Comparison of ENCODE assay signal across 24 cellular contexts in the genomic region with DNA sequence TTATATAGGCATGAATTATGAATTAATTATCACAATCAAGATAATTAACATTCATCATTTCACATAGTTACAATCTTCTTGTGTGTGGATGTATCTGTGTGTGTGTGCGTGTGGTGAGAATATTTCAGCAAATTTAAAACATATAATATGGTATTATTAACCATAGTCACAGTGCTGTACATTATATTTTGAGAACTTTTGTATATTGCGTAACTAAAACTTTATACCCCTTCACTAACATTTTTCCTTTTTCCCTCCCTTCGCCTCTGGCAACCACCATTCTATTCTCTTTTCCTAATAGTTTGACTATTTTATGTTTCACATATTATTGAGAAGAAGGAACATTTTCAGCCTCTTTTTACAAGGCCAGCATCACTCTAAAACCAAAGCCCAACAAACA.
"Had no signal": no experiment of that assay in that cellular context is flagged by ENCODE, and none has a peak within 500 bp of the region (broad histone marks: within the 10 kb centered on the region; RNA-seq: fewer than 3 reads in every experiment).

No MANE protein-coding gene starts in this region.

- H3K9me3 ChIP-seq: colonic mucosa, gastrocnemius medialis, lower lobe of right lung had no signal

- DNase-seq: colonic mucosa; cortex of kidney; effector CD8-positive, alpha-beta T cell; effector memory CD8-positive, alpha-beta T cell; endodermal cell; erythroblast; esophagus squamous epithelium; foreskin fibroblast; foreskin melanocyte; gastrocnemius medialis; glutamatergic neuron; head of caudate nucleus; heart right ventricle; hippocampal formation; left cardiac atrium; left lung; left ventricle myocardium superior; lower lobe of right lung; mesendoderm; midbrain had no signal

- H3K36me3 ChIP-seq: colonic mucosa, esophagus squamous epithelium, gastrocnemius medialis, heart right ventricle, left lung, lower lobe of right lung had no signal

- H3K27me3 Mint-ChIP-seq: dendritic cell treated with granulocyte-macrophage colony-stimulating factor and Interleukin-4, amounts not matched to agents 40 ng/mL and 50 ng/mL, for 4 days; effector memory CD8-positive, alpha-beta T cell; memory B cell had no signal

- H3K4me3 Mint-ChIP-seq: dendritic cell treated with granulocyte-macrophage colony-stimulating factor and Interleukin-4, amounts not matched to agents 40 ng/mL and 50 ng/mL, for 4 days; effector memory CD8-positive, alpha-beta T cell; endodermal cell; memory B cell had no signal

- H3K27ac ChIP-seq: colonic mucosa, epithelial cell of prostate, esophagus squamous epithelium, gastrocnemius medialis, heart right ventricle, left lung, lower lobe of right lung had no signal

- ATAC-seq: effector memory CD8-positive, alpha-beta T cell; esophagus mucosa; gastrocnemius medialis; heart right ventricle; left cardiac atrium; left lung; left ventricle myocardium superior; lower lobe of right lung had no signal

- H3K4me3 ChIP-seq: colonic mucosa, esophagus squamous epithelium, gastrocnemius medialis, heart right ventricle, left lung, lower lobe of right lung had no signal

- H3K36me3 Mint-ChIP-seq: memory B cell had no signal

- H3K27ac Mint-ChIP-seq: dendritic cell treated with granulocyte-macrophage colony-stimulating factor and Interleukin-4, amounts not matched to agents 40 ng/mL and 50 ng/mL, for 4 days; effector memory CD8-positive, alpha-beta T cell; endodermal cell; memory B cell had no signal

- H3K27me3 ChIP-seq: colonic mucosa, esophagus squamous epithelium, gastrocnemius medialis, heart right ventricle, left lung had no signal

- H3K4me1 Mint-ChIP-seq: endodermal cell, memory B cell had no signal

- H3K4me1 ChIP-seq: colonic mucosa, esophagus squamous epithelium, gastrocnemius medialis, heart right ventricle, left lung, lower lobe of right lung had no signal
